In genomic region chr15:65638681-65639089, GRCh38 we compare ENCODE assay signal across 1 cellular context.
TF ChIP-seq lines count a peak whose summit lies in the region.

No MANE protein-coding gene starts in this region.

TF ChIP-seq in GM23338, 12 proteins besides CTCF, POLR2A, EP300 and RAD21 (continued from another document):
- TF ChIP-seq ZNF462 (CRISPR knock-in tag; IDR thresholded peaks at IDR 0.05) (no peak), STAT1 (IDR thresholded peaks at IDR 0.05; ENCODE audit: unreplicated experiment) (no peak), POLR2AphosphoS5 (IDR thresholded peaks at IDR 0.05; ENCODE audit: low read depth) (no peak)
